In genomic region chr6:127554435-127555006, GRCh38 we compare ENCODE assay signal across 9 cellular contexts. TPM values are rescaled to one million over a fixed set of nuclear protein-coding genes. Genes with fewer than 3 reads are reported as not detected.
DNase-seq lines count a peak whose midpoint lies in the region; ATAC-seq and TF ChIP-seq lines count a peak whose summit lies in the region.
"Had no signal": no experiment of that assay in that cellular context is flagged by ENCODE, and none has a peak within 500 bp of the region (broad histone marks: within the 10 kb centered on the region; RNA-seq: fewer than 3 reads in every experiment).

No MANE protein-coding gene starts in this region.

- H3K4me2 ChIP-seq in DND-41 (ENCODE audit: insufficient read depth, low read length) = no peak overlapping the region

- H3K36me3 ChIP-seq in DND-41 (ENCODE audit: insufficient read depth, low read length) = no peaks in the 10 kb centered on the region

- H3K4me3 ChIP-seq in DND-41 (ENCODE audit: low read depth in 1 of 2, low read length in 2 of 2) = no peak overlapping the region
- H3K4me3 ChIP-seq: mucosa of descending colon had no signal

- H2AFZ ChIP-seq in DND-41 (ENCODE audit: low read depth, low read length) = no peak overlapping the region

- H3K27me3 ChIP-seq in DND-41 (ENCODE audit: insufficient read depth, low read length, poor library complexity) = no peaks in the 10 kb centered on the region

- no peaks in the 10 kb centered on the region for H3K4me1 ChIP-seq in DND-41 (ENCODE audit: insufficient read depth, low read length)

- peak; percentile 14 for DNase-seq in DND-41
- peak; percentile 56 for DNase-seq in SK-N-DZ (ENCODE audit: low spot score)
- peak; percentile 46 for DNase-seq in glomerular visceral epithelial cell (ENCODE audit: extremely low spot score)
- DNase-seq in T-helper 9 cell = no peak

- peak; percentile 48 for TF ChIP-seq CTCF in DND-41 (IDR thresholded peaks at IDR 0.05; ENCODE audit: borderline replicate concordance, extremely low read depth, low read length, poor library complexity, severe bottlenecking)
- TF ChIP-seq CTCF in LNCAP (IDR thresholded peaks at IDR 0.05) = peak; percentile 80

- H3K27ac ChIP-seq in DND-41 (ENCODE audit: low read length) = no peak overlapping the region

- H3K79me2 ChIP-seq in DND-41 (ENCODE audit: insufficient read depth, low read length) = no peaks in the 10 kb centered on the region

- H3K9me3 ChIP-seq in DND-41 (ENCODE audit: insufficient read depth, low read length, severe bottlenecking) = no peaks in the 10 kb centered on the region
- H3K9me3 ChIP-seq: mucosa of descending colon had no signal

- no peaks in the 10 kb centered on the region for H4K20me1 ChIP-seq in DND-41 (ENCODE audit: insufficient read depth, low read length)

- no peak overlapping the region for H3K9ac ChIP-seq in DND-41 (ENCODE audit: low read depth, low read length)

- ATAC-seq in DND-41 (ENCODE audit: insufficient read depth, low read depth) (no peak), GM19468 (IDR thresholded peaks at IDR 0.05; ENCODE audit: extremely low read depth, unreplicated experiment) (peak; percentile 57), GM21786 (IDR thresholded peaks at IDR 0.05; ENCODE audit: unreplicated experiment) (no peak), GM21825 (IDR thresholded peaks at IDR 0.05; ENCODE audit: unreplicated experiment) (no peak)
- ATAC-seq: mucosa of descending colon had no signal

RNA-seq across cellular contexts. Expression of gene C6orf58, which starts 22.5 kb away (rescaled TPM):
- polyA plus RNA-seq in SK-N-DZ (2014; cell fraction: cytosol; rRNA removed) = 0.17 and 0.74 TPM in 2 replicates
- polyA plus RNA-seq in SK-N-DZ (2014; cell fraction: nucleus; rRNA removed) = not detected in 2 replicates
